Comparison of ENCODE assay signal across 10 cellular contexts in the genomic region with DNA sequence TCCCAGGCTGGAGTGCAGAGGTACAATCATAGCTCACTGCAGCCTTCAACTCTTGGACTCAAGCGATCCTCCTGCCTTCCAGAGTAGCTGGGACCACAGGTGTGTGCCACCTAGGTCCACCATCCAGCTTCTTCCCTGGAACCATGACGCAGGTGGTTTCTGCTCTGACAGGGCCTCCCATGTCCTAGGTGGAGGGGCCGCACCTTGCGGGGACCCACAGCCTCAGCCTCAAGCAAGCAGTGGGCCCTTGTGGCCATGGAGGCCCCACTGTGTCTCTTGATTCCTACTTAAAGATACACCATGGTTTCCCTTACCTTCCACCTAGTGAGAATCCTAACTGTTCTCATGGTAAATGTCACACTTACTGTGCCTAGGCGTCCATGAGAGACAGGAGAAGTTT. TPM values are rescaled to one million over a fixed set of nuclear protein-coding genes. Genes with fewer than 3 reads are reported as not detected.
"Had no signal": no experiment of that assay in that cellular context is flagged by ENCODE, and none has a peak within 500 bp of the region (broad histone marks: within the 10 kb centered on the region; RNA-seq: fewer than 3 reads in every experiment).

No MANE protein-coding gene starts in this region.

- FAIRE-seq: H54, HepG2 had no signal

- H2AFZ ChIP-seq: GM23248 had no signal

- H3K27ac ChIP-seq: GM23248, HL-60 had no signal

- ATAC-seq: HepG2 had no signal

- H3K4me3 ChIP-seq: GM23248 had no signal

- DNase-seq: GM23248, GOT3, H9, HCEC 1CT, KBM-7 had no signal

- H3K9ac ChIP-seq: GM23248 had no signal

RNA-seq across cellular contexts. Expression of gene GPR78, which starts 6.9 kb away (rescaled TPM):
- total RNA-seq: GM23248, HT1080 had no signal
- polyA plus RNA-seq: IgD-negative memory B cell had no signal

RNA-seq across cellular contexts. Expression of gene CPZ, which starts 19.3 kb away (rescaled TPM):
- total RNA-seq: HT1080 had no signal
- polyA plus RNA-seq: IgD-negative memory B cell had no signal
